ENCODE assay signal across 10 cellular contexts in the genomic region with DNA sequence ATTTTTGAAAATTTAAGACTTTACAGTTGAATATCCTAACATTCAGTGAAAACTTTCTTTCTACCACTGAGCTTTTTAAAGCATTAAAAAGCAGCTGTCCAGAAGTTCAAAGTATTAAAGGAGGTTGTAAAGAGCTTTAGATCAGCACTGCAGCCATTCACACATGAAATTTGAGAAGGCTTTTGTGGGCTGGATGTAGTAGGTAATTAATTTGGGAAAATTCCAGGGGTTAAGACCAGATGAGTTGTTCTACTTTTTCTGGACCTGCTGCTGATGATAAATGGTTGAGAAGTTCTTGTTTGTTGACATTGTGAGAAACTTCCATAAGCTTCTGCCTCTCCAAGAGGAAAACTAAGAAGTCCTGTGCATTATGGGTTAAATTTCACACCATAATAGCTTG.
"Had no signal": no experiment of that assay in that cellular context is flagged by ENCODE, and none has a peak within 500 bp of the region (broad histone marks: within the 10 kb centered on the region; RNA-seq: fewer than 3 reads in every experiment).

No MANE protein-coding gene starts in this region.

- H3K9me3 ChIP-seq: adrenal gland, gastroesophageal sphincter had no signal

- H3K27me3 ChIP-seq: adrenal gland, gastroesophageal sphincter, heart right ventricle had no signal

- H3K4me3 ChIP-seq: adrenal gland, gastroesophageal sphincter, heart right ventricle had no signal

- ATAC-seq: activated CD8-positive, alpha-beta T cell treated with anti-CD3 and anti-CD28 coated beads for 36 hours; gastroesophageal sphincter; heart right ventricle; left colon; stimulated activated effector memory CD8-positive, alpha-beta T cell treated with anti-CD3 and anti-CD28 coated beads, Interleukin-12 subunit alpha, Interleukin-12 subunit beta, amount 100 ng/mL, for 72 hours had no signal

- H3K27ac ChIP-seq: adrenal gland, gastroesophageal sphincter, heart right ventricle had no signal

- H3K36me3 ChIP-seq: adrenal gland, gastroesophageal sphincter, heart right ventricle had no signal

- DNase-seq: activated B cell treated with CpG ODN at 0.5 μM for 24 hours; activated CD4-positive, alpha-beta T cell treated with anti-CD3 and anti-CD28 coated beads for 48 hours; activated CD8-positive, alpha-beta T cell treated with anti-CD3 and anti-CD28 coated beads for 36 hours; activated effector memory CD4-positive, alpha-beta T cell treated with anti-CD3 and anti-CD28 coated beads, Interleukin-2, amount 50 U/mL, for 16 hours; activated T-cell treated with anti-CD3 and anti-CD28 coated beads, Interleukin-2, amount 50 U/mL, for 48 hours; adrenal gland; heart right ventricle; left colon had no signal

- H3K4me1 ChIP-seq: adrenal gland, gastroesophageal sphincter, heart right ventricle had no signal
